In the genomic region with DNA sequence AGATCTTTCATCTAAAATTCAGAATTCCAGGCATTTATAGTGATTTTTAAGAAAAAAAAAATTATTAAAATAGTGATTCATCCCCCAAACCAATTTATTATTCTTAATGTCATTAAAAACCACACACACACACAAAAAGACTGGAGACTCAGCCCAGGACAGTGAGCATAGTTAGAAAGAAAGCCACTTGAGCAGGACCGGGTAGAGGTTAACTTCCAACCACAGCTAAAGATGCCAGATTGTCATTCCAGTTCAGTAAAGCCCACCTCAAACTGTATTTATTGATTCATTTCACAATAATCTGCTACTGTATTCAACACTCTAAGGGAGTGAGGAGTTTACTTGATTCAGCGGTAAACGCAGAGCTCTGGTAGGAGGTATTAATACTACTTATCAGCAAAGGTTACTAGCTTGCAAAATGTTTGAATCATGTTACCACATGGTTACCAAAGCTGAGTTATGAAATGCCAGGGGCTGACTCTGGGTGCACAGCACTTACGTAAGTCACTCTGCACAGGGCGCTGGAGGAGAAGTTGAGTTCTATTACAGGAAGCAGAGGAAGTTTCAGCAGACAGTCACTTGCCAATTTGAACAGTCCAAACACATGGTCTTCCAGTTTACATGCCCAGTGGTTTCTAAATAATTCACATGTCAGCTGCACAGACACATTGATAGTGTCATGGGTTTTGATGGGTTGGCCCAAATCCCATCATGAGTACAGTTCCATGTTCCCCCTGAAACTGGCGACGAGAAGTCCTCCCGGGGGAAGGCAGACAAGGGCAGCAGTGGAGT, we compare ENCODE assay signal across 11 cellular contexts.
A peak's percentile ranks its signal among the peaks of the same experiment; 100 is the strongest.
DNase-seq lines count a peak whose midpoint lies in the region; ATAC-seq, FAIRE-seq and TF ChIP-seq lines count a peak whose summit lies in the region.
"Had no signal": no experiment of that assay in that cellular context is flagged by ENCODE, and none has a peak within 500 bp of the region (broad histone marks: within the 10 kb centered on the region; RNA-seq: fewer than 3 reads in every experiment).

No MANE protein-coding gene starts in this region.

- H3K27me3 Mint-ChIP-seq in activated CD8-positive, alpha-beta T cell treated with anti-CD3 and anti-CD28 coated beads for 36 hours: no peaks in the 10 kb centered on the region
- H3K27me3 Mint-ChIP-seq in activated CD8-positive, alpha-beta T cell treated with anti-CD3 and anti-CD28 coated beads, Interleukin-2, amount 10 ng/mL, durations not matched to agents 7 days and 5 days (ENCODE audit: low read depth): peaks cover 18% of the 10 kb centered on the region

- intact Hi-C loops in activated CD8-positive, alpha-beta T cell treated with anti-CD3 and anti-CD28 coated beads for 36 hours (cut with micrococcal nuclease): no loop called here
- intact Hi-C loops in K562 (cut with micrococcal nuclease): no loop called here

- TF ChIP-seq EP300 in K562 (IDR thresholded peaks at IDR 0.05; ENCODE audit: low read length): no peak

- 42% methylated on average over 8 of the region's 8 CpGs for WGBS in K562 (ENCODE audit: insufficient coverage, low coverage, missing lambda C conversion rate)

- H3K9me3 Mint-ChIP-seq in activated CD8-positive, alpha-beta T cell treated with anti-CD3 and anti-CD28 coated beads for 36 hours: no peaks in the 10 kb centered on the region
- H3K9me3 Mint-ChIP-seq in activated CD8-positive, alpha-beta T cell treated with anti-CD3 and anti-CD28 coated beads, Interleukin-2, amount 10 ng/mL, durations not matched to agents 7 days and 5 days (ENCODE audit: insufficient read depth): no peaks in the 10 kb centered on the region

- FAIRE-seq in K562 (lab: Jason Lieb, UNC): no peak

- H3K27ac ChIP-seq in K562 (ENCODE audit: extremely low read depth, low read depth, low read length): no peak overlapping the region
- no peak overlapping the region for H3K27ac ChIP-seq in thoracic aorta

- H3K27ac Mint-ChIP-seq in activated CD8-positive, alpha-beta T cell treated with anti-CD3 and anti-CD28 coated beads for 36 hours: no peak overlapping the region
- no peak overlapping the region for H3K27ac Mint-ChIP-seq in activated CD8-positive, alpha-beta T cell treated with anti-CD3 and anti-CD28 coated beads, Interleukin-2, amount 10 ng/mL, durations not matched to agents 7 days and 5 days

- H3K4me3 Mint-ChIP-seq in activated CD8-positive, alpha-beta T cell treated with anti-CD3 and anti-CD28 coated beads for 36 hours: no peak overlapping the region
- H3K4me3 Mint-ChIP-seq in activated CD8-positive, alpha-beta T cell treated with anti-CD3 and anti-CD28 coated beads, Interleukin-2, amount 10 ng/mL, durations not matched to agents 7 days and 5 days: no peak overlapping the region

- no TSS peak for BruUV-seq in K562 (replicated peaks; lab: Mats Ljungman, UMichigan)

- no peak overlapping the region for H3K9ac ChIP-seq in K562 (ENCODE audit: insufficient read depth in 1 of 2, low read depth in 2 of 2, low read length in 2 of 2)

- no peaks in the 10 kb centered on the region for H3K9me1 ChIP-seq in K562 (ENCODE audit: control insufficient read depth, insufficient read depth, low read length)

- H3K27me3 ChIP-seq in K562 (ENCODE audit: control insufficient read depth in 2 of 2, insufficient read depth in 2 of 2, low read length in 2 of 2) (peaks cover 4 to 40% of the 10 kb centered on the region in 2 experiments; a peak in 3 of 5 replicates), thoracic aorta (replicated peaks; ENCODE audit: insufficient read depth) (no peaks in the 10 kb centered on the region)
- H3K27me3 ChIP-seq: BE2C had no signal

- no peak for TF ChIP-seq RAD21 in K562 (CRISPR knock-in tag; conservative IDR thresholded peaks at IDR 0.05 in 1 of 2, IDR thresholded peaks at IDR 0.05 in 1 of 2)

- H3K36me3 ChIP-seq in K562 (ENCODE audit: control insufficient read depth, insufficient read depth, low read length) (no peaks in the 10 kb centered on the region), thoracic aorta (no peaks in the 10 kb centered on the region)
- H3K36me3 ChIP-seq: BE2C had no signal

- H3K36me3 Mint-ChIP-seq in activated CD8-positive, alpha-beta T cell treated with anti-CD3 and anti-CD28 coated beads for 36 hours (ENCODE audit: low read depth): no peaks in the 10 kb centered on the region
- no peaks in the 10 kb centered on the region for H3K36me3 Mint-ChIP-seq in activated CD8-positive, alpha-beta T cell treated with anti-CD3 and anti-CD28 coated beads, Interleukin-2, amount 10 ng/mL, durations not matched to agents 7 days and 5 days (ENCODE audit: low read depth)

- ATAC-seq in activated CD8-positive, alpha-beta T cell treated with anti-CD3 and anti-CD28 coated beads for 36 hours: peak; percentile 42
- ATAC-seq in activated CD8-positive, alpha-beta T cell treated with anti-CD3 and anti-CD28 coated beads, Interleukin-2, amount 10 ng/mL, durations not matched to agents 7 days and 5 days: no peak
- ATAC-seq in K562 (no peak), left lobe of liver (peak; percentile 89), thoracic aorta (ENCODE audit: insufficient number of reproducible peaks, low FRiP score, low read depth) (no peak), GM18907 (IDR thresholded peaks at IDR 0.05; ENCODE audit: unreplicated experiment) (no peak)

- H3K4me1 ChIP-seq in K562 (replicated peaks in 1 of 2; ENCODE audit: control insufficient read depth in 2 of 2, insufficient read depth in 2 of 2, low read length in 2 of 2) (peaks cover 0 to 3% of the 10 kb centered on the region in 2 experiments; a peak in 1 of 5 replicates), thoracic aorta (ENCODE audit: control insufficient read depth in 1 of 2, low read depth in 2 of 2) (no peaks in the 10 kb centered on the region)
- H3K4me1 ChIP-seq: BE2C had no signal

- no peak for TF ChIP-seq POLR2A in K562 (conservative IDR thresholded peaks at IDR 0.05)

- DNase-seq in activated CD8-positive, alpha-beta T cell treated with anti-CD3 and anti-CD28 coated beads for 36 hours: peak; percentile 14
- no peak for DNase-seq in activated CD8-positive, alpha-beta T cell treated with anti-CD3 and anti-CD28 coated beads, Interleukin-2, amount 10 ng/mL, durations not matched to agents 7 days and 5 days
- DNase-seq in K562 (ENCODE audit: extremely low read depth in 1 of 4, low spot score in 3 of 4) (no peak), left lobe of liver (ENCODE audit: low spot score) (peak; percentile 85), thoracic aorta (ENCODE audit: low spot score) (peak; percentile 25), SHP77 (lab: John Stamatoyannopoulos, UW) (no peak), NCI-H2081 treated with DMSO at 0.1 percent for 48 hours (lab: John Stamatoyannopoulos, UW) (no peak)
- DNase-seq: activated CD8-positive, alpha-beta memory T cell treated with anti-CD3 and anti-CD28 coated beads, Interleukin-2, amount 50 U/mL, for 4 hours; BE2C; NCI-H345 had no signal

- no peaks in the 10 kb centered on the region for H3K79me2 ChIP-seq in K562 (ENCODE audit: control insufficient read depth, insufficient read depth, low read length)

- H3K4me1 Mint-ChIP-seq in activated CD8-positive, alpha-beta T cell treated with anti-CD3 and anti-CD28 coated beads for 36 hours (ENCODE audit: low read depth): no peaks in the 10 kb centered on the region
- no peaks in the 10 kb centered on the region for H3K4me1 Mint-ChIP-seq in activated CD8-positive, alpha-beta T cell treated with anti-CD3 and anti-CD28 coated beads, Interleukin-2, amount 10 ng/mL, durations not matched to agents 7 days and 5 days (ENCODE audit: low read depth)

- in situ Hi-C loops in K562 (cut with MboI): no loop called here

- TF ChIP-seq CTCF in activated CD8-positive, alpha-beta T cell treated with anti-CD3 and anti-CD28 coated beads for 36 hours (IDR thresholded peaks at IDR 0.05): no peak
- TF ChIP-seq CTCF in K562 (IDR thresholded peaks at IDR 0.05 in 2 of 3, conservative IDR thresholded peaks at IDR 0.05 in 1 of 3; ENCODE audit: insufficient read depth in 2 of 3, low read depth in 1 of 3, low read length in 3 of 3): no peak
- TF ChIP-seq CTCF in thoracic aorta (IDR thresholded peaks at IDR 0.05): no peak

- CTCF ChIA-PET in activated CD8-positive, alpha-beta T cell treated with anti-CD3 and anti-CD28 coated beads for 36 hours (lab: Charles Lee): no interaction called here
- CTCF ChIA-PET in activated CD8-positive, alpha-beta T cell treated with anti-CD3 and anti-CD28 coated beads, Interleukin-2, amount 10 ng/mL, durations not matched to agents 7 days and 5 days (lab: Charles Lee): no interaction called here
- CTCF ChIA-PET in K562 (lab: Yijun Ruan, JAX; ENCODE audit: low intra/inter-chr PET ratio): no interaction called here

- peak overlapping the region; percentile 23 for H2AFZ ChIP-seq in K562 (ENCODE audit: low read depth, low read length)

- POLR2A ChIA-PET in activated CD8-positive, alpha-beta T cell treated with anti-CD3 and anti-CD28 coated beads for 36 hours (lab: Charles Lee): interaction anchor here (0.6 kb wide), 1 partner anchor 61 kb away, joined by 3 read pairs; no protein-coding TSS in a partner anchor
- POLR2A ChIA-PET in activated CD8-positive, alpha-beta T cell treated with anti-CD3 and anti-CD28 coated beads, Interleukin-2, amount 10 ng/mL, durations not matched to agents 7 days and 5 days (lab: Charles Lee): no interaction called here
- POLR2A ChIA-PET in K562 (lab: Yijun Ruan, JAX): no interaction called here

- H3K9me3 ChIP-seq in K562 (replicated peaks; ENCODE audit: control insufficient read depth, insufficient read depth, low read depth, low read length) (no peaks in the 10 kb centered on the region), thoracic aorta (no peaks in the 10 kb centered on the region)
- H3K9me3 ChIP-seq: BE2C had no signal

- no peak overlapping the region for H3K4me2 ChIP-seq in K562 (ENCODE audit: insufficient read depth, low read length)

- no peak overlapping the region for H3K4me3 ChIP-seq in K562
- no peak overlapping the region for H3K4me3 ChIP-seq in thoracic aorta

- H4K20me1 ChIP-seq in K562 (replicated peaks; ENCODE audit: control insufficient read depth, insufficient read depth, low read length): no peaks in the 10 kb centered on the region

TF ChIP-seq in K562, 482 proteins besides CTCF, POLR2A, EP300 and RAD21 (continues in another document):
- TF ChIP-seq CEBPB (tag; IDR thresholded peaks at IDR 0.05) (peak; percentile 80), HEY1 (CRISPR knock-in tag; IDR thresholded peaks at IDR 0.05; ENCODE audit: borderline replicate concordance) (no peak)

Comparison
In these comparisons a context has a peak if more than half of its experiments do, and no peak if none do; other contexts are left out.
1. ATAC-seq: peak in activated CD8-positive, alpha-beta T cell treated with anti-CD3 and anti-CD28 coated beads for 36 hours (single experiment) and left lobe of liver (single experiment); none in activated CD8-positive, alpha-beta T cell treated with anti-CD3 and anti-CD28 coated beads, Interleukin-2, amount 10 ng/mL, durations not matched to agents 7 days and 5 days (single experiment), K562 (single experiment), thoracic aorta (single experiment) and GM18907 (single experiment).
2. DNase-seq: peak in activated CD8-positive, alpha-beta T cell treated with anti-CD3 and anti-CD28 coated beads for 36 hours (single experiment), left lobe of liver (single experiment) and thoracic aorta (single experiment); none in activated CD8-positive, alpha-beta T cell treated with anti-CD3 and anti-CD28 coated beads, Interleukin-2, amount 10 ng/mL, durations not matched to agents 7 days and 5 days (single experiment), K562 (0 of 4), SHP77 (0 of 2) and NCI-H2081 treated with DMSO at 0.1 percent for 48 hours (single experiment).